ENCODE assay signal across 8 cellular contexts in the genomic region with DNA sequence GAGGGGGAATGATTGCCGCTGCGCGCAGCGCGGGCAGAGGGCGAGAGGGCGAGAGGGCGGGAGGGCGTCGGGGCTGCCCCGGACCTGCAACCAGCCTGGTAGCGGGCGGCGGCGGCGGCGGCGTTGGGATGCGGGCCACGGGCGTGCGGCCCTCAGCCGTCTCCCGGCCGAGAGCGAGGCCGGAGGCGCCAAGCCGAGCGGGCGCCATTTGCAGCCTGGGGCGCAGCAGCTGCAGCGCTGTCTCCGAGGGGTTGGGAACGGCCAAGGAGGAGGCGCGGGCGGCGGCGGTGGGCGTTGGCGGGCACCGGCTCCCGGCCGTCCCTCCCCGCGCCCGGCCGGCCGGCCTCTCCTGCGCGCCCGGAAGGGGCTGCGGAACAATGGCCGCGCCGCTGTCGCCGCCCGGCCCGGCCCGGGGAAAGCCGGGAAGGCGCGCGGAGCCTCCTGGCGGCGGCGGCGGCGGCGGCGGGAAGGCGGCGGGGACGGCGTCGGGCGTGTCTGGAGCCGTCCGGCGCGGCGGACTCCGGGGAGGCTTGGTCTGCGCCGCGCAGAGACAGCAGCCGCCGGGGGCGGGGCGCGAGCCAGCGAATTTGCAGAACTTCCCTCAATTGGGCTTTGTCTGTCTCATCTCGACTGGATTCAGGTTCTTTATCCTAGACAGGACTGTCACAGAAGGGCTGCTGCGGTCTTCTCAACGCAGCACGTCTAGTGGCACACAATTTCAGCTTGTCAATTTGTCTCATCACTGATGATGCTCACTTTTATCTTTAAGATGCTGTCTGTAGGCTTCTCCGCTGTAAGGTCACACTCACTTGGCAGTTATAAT. TPM values are rescaled to one million over a fixed set of nuclear protein-coding genes. Genes with fewer than 3 reads are reported as not detected.
A peak's percentile ranks its signal among the peaks of the same experiment; 100 is the strongest.
DNase-seq lines count a peak whose midpoint lies in the region; ATAC-seq and TF ChIP-seq lines count a peak whose summit lies in the region.

No MANE protein-coding gene starts in this region.

- peaks cover 9% of the 10 kb centered on the region for H3K27me3 ChIP-seq in CD8-positive, alpha-beta memory T cell (ENCODE audit: insufficient read depth, low read length, poor library complexity, severe bottlenecking)
- H3K27me3 ChIP-seq in endocrine pancreas (ENCODE audit: control insufficient read depth, insufficient read depth, low read length) (no peaks in the 10 kb centered on the region), lung (ENCODE audit: control insufficient read depth, insufficient read depth) (no peaks in the 10 kb centered on the region)

- no peak overlapping the region for H3K27ac Mint-ChIP-seq in CD8-positive, alpha-beta memory T cell

- no peak for DNase-seq in CD8-positive, alpha-beta memory T cell
- peak; percentile 34 to 63 for DNase-seq in NCI-H1930 (lab: John Stamatoyannopoulos, UW)
- DNase-seq in lung (ENCODE audit: low spot score): peak; percentile 59
- DNase-seq in stimulated activated CD8-positive, alpha-beta memory T cell treated with anti-CD3 and anti-CD28 coated beads, Interleukin-4, amount 100 ng/mL, for 48 hours: peak; percentile 53

- H3K27me3 Mint-ChIP-seq in CD8-positive, alpha-beta memory T cell: peaks cover 48 to 58% of the 10 kb centered on the region in 2 donors

- H3K4me3 ChIP-seq in CD8-positive, alpha-beta memory T cell (ENCODE audit: low read length): no peak overlapping the region
- H3K4me3 ChIP-seq in endocrine pancreas (ENCODE audit: control insufficient read depth, insufficient read depth, low read length) (peak overlapping the region; percentile 56), lung (peak overlapping the region; percentile 88)

- no peak overlapping the region for H3K27ac ChIP-seq in CD8-positive, alpha-beta memory T cell (ENCODE audit: low read depth, low read length)
- H3K27ac ChIP-seq in VCaP (peak overlapping the region; percentile 99), lung (ENCODE audit: low read depth in 1 of 2, low read length in 1 of 2) (peak overlapping the region; percentile 96 to 99)

- 1 to 2% methylated on average over 46 to 99 of the region's 99 CpGs for WGBS in lung, 2 donors

- H3K9ac ChIP-seq in endocrine pancreas (ENCODE audit: control insufficient read depth, insufficient read depth, low read length): peak overlapping the region; percentile 35

- H3K36me3 Mint-ChIP-seq in CD8-positive, alpha-beta memory T cell: no peaks in the 10 kb centered on the region

- H3K4me1 ChIP-seq in CD8-positive, alpha-beta memory T cell (ENCODE audit: insufficient read depth, low read length): no peaks in the 10 kb centered on the region
- H3K4me1 ChIP-seq in endocrine pancreas (ENCODE audit: control insufficient read depth, insufficient read depth, low read length) (no peaks in the 10 kb centered on the region), lung (ENCODE audit: control insufficient read depth in 2 of 2, insufficient read depth in 2 of 2, low read length in 2 of 2) (peaks cover 0 to 3% of the 10 kb centered on the region in 2 donors)

- no peaks in the 10 kb centered on the region for H3K36me3 ChIP-seq in CD8-positive, alpha-beta memory T cell (ENCODE audit: insufficient read depth, low read length)
- no peaks in the 10 kb centered on the region for H3K36me3 ChIP-seq in endocrine pancreas (ENCODE audit: control insufficient read depth, insufficient read depth, low read length)
- no peaks in the 10 kb centered on the region for H3K36me3 ChIP-seq in lung (ENCODE audit: control insufficient read depth in 2 of 2, insufficient read depth in 2 of 2, low read length in 2 of 2)

- H3K9me3 Mint-ChIP-seq in CD8-positive, alpha-beta memory T cell: no peaks in the 10 kb centered on the region

- no peaks in the 10 kb centered on the region for H3K9me3 ChIP-seq in CD8-positive, alpha-beta memory T cell (ENCODE audit: low read length)
- H3K9me3 ChIP-seq in endocrine pancreas (ENCODE audit: control insufficient read depth, low read length): no peaks in the 10 kb centered on the region
- H3K9me3 ChIP-seq in lung (ENCODE audit: control insufficient read depth in 2 of 2, insufficient read depth in 1 of 2, low read length in 1 of 2): peaks cover 0 to 2% of the 10 kb centered on the region in 2 donors

- H3K4me1 Mint-ChIP-seq in CD8-positive, alpha-beta memory T cell: peaks cover 4 to 10% (median 4%) of the 10 kb centered on the region in 3 donors

- TF ChIP-seq CTCF in VCaP (conservative IDR thresholded peaks at IDR 0.05) (peak; percentile 37), lung (IDR thresholded peaks at IDR 0.05; ENCODE audit: control extremely low read depth, extremely low read depth) (no peak)

- CTCF ChIA-PET in CD8-positive, alpha-beta memory T cell (lab: Charles Lee): interaction anchor here (1.1 kb wide), 1 partner anchor 20 kb away, joined by 5 read pairs; no protein-coding TSS in a partner anchor

- ATAC-seq in GM21390 (IDR thresholded peaks at IDR 0.05; ENCODE audit: unreplicated experiment) (peak; percentile 70), lung (ENCODE audit: insufficient read depth, low FRiP score) (peak; percentile 78), HG03097 (IDR thresholded peaks at IDR 0.05; ENCODE audit: low FRiP score, unreplicated experiment) (no peak)

- peak overlapping the region; percentile 68 to 93 (median 80) for H3K4me3 Mint-ChIP-seq in CD8-positive, alpha-beta memory T cell

- POLR2A ChIA-PET in CD8-positive, alpha-beta memory T cell (lab: Charles Lee): no interaction called here

RNA-seq across cellular contexts. Expression of a gene that starts 35.7 kb away (rescaled TPM):
- not detected for total RNA-seq in CD8-positive, alpha-beta memory T cell
- not detected for polyA plus RNA-seq in CD8-positive, alpha-beta memory T cell
- under 1 TPM; 0.03 to 0.09 TPM for total RNA-seq in lung
- under 1 TPM; under 0.01 to 0.02 TPM for polyA plus RNA-seq in lung

RNA-seq across cellular contexts. Expression of a gene that starts 38.6 kb away (rescaled TPM):
- under 1 TPM; 0.40 to 0.42 TPM for total RNA-seq in CD8-positive, alpha-beta memory T cell
- polyA plus RNA-seq in CD8-positive, alpha-beta memory T cell: not detected
- total RNA-seq in lung: 10 to 100 TPM in 1 of 2 donors, 1 to 10 TPM in 1; 8.4 to 13.9 TPM
- 1 to 10 TPM; 2.7 to 2.9 TPM for polyA plus RNA-seq in lung

Comparison
In these comparisons a context has a peak if more than half of its experiments do, and no peak if none do; other contexts are left out.
1. DNase-seq: peak in NCI-H1930 (2 of 2), lung (single experiment) and stimulated activated CD8-positive, alpha-beta memory T cell treated with anti-CD3 and anti-CD28 coated beads, Interleukin-4, amount 100 ng/mL, for 48 hours (single experiment); none in CD8-positive, alpha-beta memory T cell (0 of 5).
2. RNA of a gene that starts 38.6 kb away (total RNA-seq): 8.4 to 13.9 TPM in lung; 0.40 to 0.42 TPM in CD8-positive, alpha-beta memory T cell; every median in the first group is over 4 times any median in the second.